In the genomic region with DNA sequence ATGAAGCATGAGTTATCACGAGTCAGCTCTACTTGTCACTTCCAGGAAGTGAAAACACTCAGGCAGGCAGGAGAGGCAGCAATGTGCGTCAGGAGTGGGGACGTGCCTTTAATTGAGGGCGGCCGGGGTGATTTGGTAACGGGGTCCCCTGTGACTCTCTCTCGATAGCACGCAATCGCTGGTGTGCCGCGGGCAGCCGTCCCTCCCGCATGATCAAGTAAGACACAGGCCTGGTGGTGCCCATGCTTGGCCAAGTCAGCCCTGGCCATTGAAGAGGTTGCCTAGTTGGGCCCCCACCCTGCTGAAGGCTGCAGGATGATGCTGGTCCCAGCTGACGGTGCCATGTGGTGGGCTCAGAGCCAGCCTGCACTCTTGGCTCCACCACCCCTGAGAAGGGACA, we compare ENCODE assay signal across 16 cellular contexts. TPM values are rescaled to one million over a fixed set of nuclear protein-coding genes. Genes with fewer than 3 reads are reported as not detected.
A peak's percentile ranks its signal among the peaks of the same experiment; 100 is the strongest.
DNase-seq lines count a peak whose midpoint lies in the region; ATAC-seq, FAIRE-seq and TF ChIP-seq lines count a peak whose summit lies in the region.
"Had no signal": no experiment of that assay in that cellular context is flagged by ENCODE, and none has a peak within 500 bp of the region (broad histone marks: within the 10 kb centered on the region; RNA-seq: fewer than 3 reads in every experiment).

No MANE protein-coding gene starts in this region.

- DNase-seq in HS-5 (ENCODE audit: low read depth) (peak; percentile 37), PC-3 (peak; percentile 44), bronchial epithelial cell (ENCODE audit: low read depth) (peak; percentile 12), neuronal stem cell (ENCODE audit: low spot score) (no peak), HCEC 1CT (no peak), NCI-H526 treated with DMSO at 0.1 percent for 48 hours (lab: John Stamatoyannopoulos, UW) (no peak), activated gamma-delta T cell (lab: John Stamatoyannopoulos, UW) (no peak)
- DNase-seq: BE2C; CD4-positive, alpha-beta memory T cell; GDM1; HFFc6 had no signal

- ATAC-seq in PC-3 = peak; percentile 68
- ATAC-seq: A549 had no signal

- no peaks in the 10 kb centered on the region for H3K9me2 ChIP-seq in PC-3 (replicated peaks; ENCODE audit: low read length)

- H2AK5ac ChIP-seq in neuronal stem cell (ENCODE audit: low read depth, low read length) = no peak overlapping the region

- H3K79me1 ChIP-seq in neuronal stem cell (ENCODE audit: low read depth, low read length) = no peaks in the 10 kb centered on the region

- H2AFZ ChIP-seq in PC-3 (ENCODE audit: low read length) = no peak overlapping the region
- H2AFZ ChIP-seq in neuronal stem cell (ENCODE audit: low read length) = no peak overlapping the region

- TF ChIP-seq CTCF in PC-3 (conservative IDR thresholded peaks at IDR 0.05; ENCODE audit: low read depth, low read length) (no peak), bronchial epithelial cell (IDR thresholded peaks at IDR 0.05; ENCODE audit: insufficient read depth, low read length, severe bottlenecking) (no peak)

- H2BK15ac ChIP-seq in neuronal stem cell (ENCODE audit: low read length) = no peak overlapping the region

- H3K4ac ChIP-seq in neuronal stem cell (ENCODE audit: low read length) = no peak overlapping the region

- H3K27me3 ChIP-seq in PC-3 (ENCODE audit: low read length) (no peaks in the 10 kb centered on the region), bronchial epithelial cell (ENCODE audit: control insufficient read depth, insufficient read depth, low read length) (peaks cover 2% of the 10 kb centered on the region), neuronal stem cell (ENCODE audit: control insufficient read depth in 3 of 3, insufficient read depth in 3 of 3, low read depth in 1 of 3, low read length in 3 of 3) (peaks cover 0 to 12% (median 0%) of the 10 kb centered on the region in 3 experiments)
- H3K27me3 ChIP-seq: BE2C had no signal

- no peaks in the 10 kb centered on the region for H4K20me1 ChIP-seq in PC-3 (ENCODE audit: low read length)

- FAIRE-seq in bronchial epithelial cell (lab: Jason Lieb, UNC) = no peak
- FAIRE-seq: A549, H1 had no signal

- H3K9ac ChIP-seq in PC-3 (ENCODE audit: low read length) = no peak overlapping the region
- H3K9ac ChIP-seq in neuronal stem cell (ENCODE audit: low read depth, low read length, poor library complexity) = no peak overlapping the region

- H3K36me3 ChIP-seq in PC-3 (ENCODE audit: low read depth, low read length) = no peaks in the 10 kb centered on the region
- H3K36me3 ChIP-seq in bronchial epithelial cell (ENCODE audit: control insufficient read depth, insufficient read depth, low read length) = no peaks in the 10 kb centered on the region
- no peaks in the 10 kb centered on the region for H3K36me3 ChIP-seq in neuronal stem cell (replicated peaks in 1 of 2; ENCODE audit: control insufficient read depth in 2 of 2, insufficient read depth in 2 of 2, low read length in 2 of 2)
- H3K36me3 ChIP-seq: BE2C, HAP-1 had no signal

- no peaks in the 10 kb centered on the region for H3K79me2 ChIP-seq in PC-3 (ENCODE audit: low read length)

- intact Hi-C loops in PC-3 (cut with micrococcal nuclease) = no loop called here

- POLR2A ChIA-PET in PC-3 (lab: Charles Lee; ENCODE audit: unreplicated experiment) = no interaction called here

- no CpG with 5 or more reads among the region's 14 CpGs for WGBS in neuronal stem cell (ENCODE audit: extremely low coverage in 2 of 2, insufficient read length in 2 of 2, insufficient replicate concordance in 1 of 2), 2 donors

- peak overlapping the region; percentile 65 for H3K18ac ChIP-seq in neuronal stem cell (ENCODE audit: low read length)

- BruUV-seq in PC-3 (replicated peaks; lab: Mats Ljungman, UMichigan) = no TSS peak

- H3K27ac ChIP-seq in PC-3 (ENCODE audit: low read length) (no peak overlapping the region), neuronal stem cell (replicated peaks; ENCODE audit: low read length) (no peak overlapping the region)
- H3K27ac ChIP-seq: A549, C4-2B had no signal

- no peak overlapping the region for H4K91ac ChIP-seq in neuronal stem cell (ENCODE audit: low read depth, low read length, poor library complexity)

- H3K9me3 ChIP-seq in PC-3 (ENCODE audit: low read length) (no peaks in the 10 kb centered on the region), neuronal stem cell (replicated peaks in 1 of 2; ENCODE audit: control insufficient read depth in 2 of 2, insufficient read depth in 1 of 2, low read depth in 1 of 2, low read length in 2 of 2) (no peaks in the 10 kb centered on the region)
- H3K9me3 ChIP-seq: A549, BE2C, HAP-1 had no signal

- CTCF ChIA-PET in PC-3 (lab: Charles Lee) = no interaction called here

- peaks cover 4% of the 10 kb centered on the region; the same call in 1 of the 2 replicates for H3K4me1 ChIP-seq in PC-3 (ENCODE audit: insufficient read depth, low read length)
- peaks cover 2 to 7% of the 10 kb centered on the region in 2 donors for H3K4me1 ChIP-seq in neuronal stem cell (ENCODE audit: control insufficient read depth in 2 of 2, insufficient read depth in 1 of 2, low read depth in 1 of 2, low read length in 2 of 2)
- H3K4me1 ChIP-seq: A549, BE2C, HAP-1 had no signal

- H4K8ac ChIP-seq in neuronal stem cell (ENCODE audit: low read depth, low read length) = no peak overlapping the region

- no peak overlapping the region for H2BK12ac ChIP-seq in neuronal stem cell (ENCODE audit: low read length)

- H2BK120ac ChIP-seq in neuronal stem cell (ENCODE audit: low read depth, low read length) = no peak overlapping the region

- no peak overlapping the region for H3K4me2 ChIP-seq in PC-3 (ENCODE audit: low read length)
- no peak overlapping the region for H3K4me2 ChIP-seq in neuronal stem cell (ENCODE audit: insufficient read depth, low read length, poor library complexity, severe bottlenecking)
- H3K4me2 ChIP-seq: A549 had no signal

- H3K14ac ChIP-seq in neuronal stem cell (ENCODE audit: low read length) = no peak overlapping the region

- H3F3A ChIP-seq in PC-3 (ENCODE audit: low read length, unreplicated experiment) = no peaks in the 10 kb centered on the region

- peak overlapping the region; percentile 37 for H3K23ac ChIP-seq in neuronal stem cell (ENCODE audit: low read depth, low read length, poor library complexity)

- no peak overlapping the region for H2BK5ac ChIP-seq in neuronal stem cell (ENCODE audit: low read length)

- no peak overlapping the region for H3K4me3 ChIP-seq in PC-3 (ENCODE audit: low read length)
- H3K4me3 ChIP-seq in bronchial epithelial cell (ENCODE audit: low read depth, low read length) = no peak overlapping the region
- no peak overlapping the region for H3K4me3 ChIP-seq in neuronal stem cell (ENCODE audit: low read length in 2 of 2)
- H3K4me3 ChIP-seq: A549, HAP-1 had no signal

RNA-seq across cellular contexts. Expression of a gene that starts 29.7 kb away (rescaled TPM):
- total RNA-seq in PC-3 (2014; rRNA removed) (not detected in 2 replicates), bronchial epithelial cell (not detected in 2 replicates)
- not detected for polyA plus RNA-seq in neuronal stem cell (2013, experiment 1 of 2)
- polyA plus RNA-seq in neuronal stem cell (2013, experiment 2 of 2) = not detected
- total RNA-seq: CD4-positive, alpha-beta memory T cell; H1; HFFc6 had no signal
- polyA plus RNA-seq: A549; AG04450; CD4-positive, alpha-beta memory T cell; H1 had no signal

Comparison
In these comparisons a context has a peak if more than half of its experiments do, and no peak if none do; other contexts are left out.
1. DNase-seq: peak in HS-5 (single experiment), PC-3 (single experiment) and bronchial epithelial cell (single experiment); none in neuronal stem cell (single experiment), HCEC 1CT (single experiment), NCI-H526 treated with DMSO at 0.1 percent for 48 hours (single experiment) and activated gamma-delta T cell (single experiment).